In genomic region chr5:178840399-178840798, GRCh38 we compare ENCODE assay signal across 2 cellular contexts. TPM values are rescaled to one million over a fixed set of nuclear protein-coding genes. Genes with fewer than 3 reads are reported as not detected.
"Had no signal": no experiment of that assay in that cellular context is flagged by ENCODE, and none has a peak within 500 bp of the region (broad histone marks: within the 10 kb centered on the region; RNA-seq: fewer than 3 reads in every experiment).

No MANE protein-coding gene starts in this region.

RNA-seq across cellular contexts. Expression of gene ZFP2, which starts 55.3 kb away (rescaled TPM):
- total RNA-seq: activated CD4-positive, alpha-beta T cell treated with anti-CD3 and anti-CD28 coated beads, Interleukin-2, amount 10 ng/mL, durations not matched to agents 24 days and 14 days; T-helper 2 cell treated with Interferon-gamma antibody and Interleukin-4, amounts not matched to agents 100 ng/mL and 5 ng/mL, for 36 hours had no signal
